Comparison of ENCODE assay signal across 8 cellular contexts in the genomic region with DNA sequence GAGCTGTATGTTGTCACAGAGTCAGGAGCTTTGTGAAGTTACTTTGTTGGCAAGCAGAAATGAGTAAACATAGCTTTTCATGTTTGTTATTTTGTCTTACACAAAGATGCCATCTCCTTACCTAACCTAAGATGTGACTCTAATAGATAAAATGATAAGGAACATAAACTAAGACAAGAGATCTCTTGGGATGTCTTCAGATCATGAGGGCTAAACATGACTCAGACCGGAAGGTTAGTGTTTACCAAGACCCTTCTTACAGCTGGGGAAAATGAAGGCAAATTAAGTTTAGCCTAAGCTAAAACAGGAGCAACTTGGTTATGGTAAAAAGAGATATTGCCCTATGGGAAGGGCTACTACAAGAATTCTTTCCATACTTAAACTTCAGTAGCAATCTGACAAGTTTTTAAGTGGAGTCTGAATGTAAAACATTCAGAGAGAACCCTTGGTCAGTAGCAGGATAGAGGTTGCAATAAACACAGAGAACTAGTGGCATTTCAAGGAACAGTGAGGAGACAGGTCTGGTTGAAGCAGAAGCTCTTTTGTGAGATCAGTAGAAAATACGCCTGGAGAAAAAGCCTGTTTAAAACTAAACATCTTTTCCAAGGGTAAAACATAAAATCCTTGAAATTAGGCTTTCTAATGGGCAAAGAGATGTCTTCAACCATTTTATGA. TPM values are rescaled to one million over a fixed set of nuclear protein-coding genes. Genes with fewer than 3 reads are reported as not detected.
DNase-seq lines count a peak whose midpoint lies in the region; ATAC-seq lines count a peak whose summit lies in the region.

No MANE protein-coding gene starts in this region.

- peak overlapping the region; percentile 65 for H3K4me3 Mint-ChIP-seq in activated naive CD8-positive, alpha-beta T cell

- peak; percentile 58 to 87 for DNase-seq in trophoblast cell
- DNase-seq in NCI-H2107 treated with DMSO at 0.1 percent for 48 hours (lab: John Stamatoyannopoulos, UW; ENCODE audit: unreplicated experiment) = no peak
- DNase-seq in NCI-H187 (lab: John Stamatoyannopoulos, UW) = no peak
- DNase-seq in NAMALWA (ENCODE audit: low spot score) = no peak
- no peak for DNase-seq in DMS 273 (lab: John Stamatoyannopoulos, UW; ENCODE audit: unreplicated experiment)

- H3K23ac ChIP-seq in trophoblast cell (ENCODE audit: low read length) = no peak overlapping the region

- no peaks in the 10 kb centered on the region for H3K9me3 ChIP-seq in trophoblast cell (ENCODE audit: insufficient read depth, low read depth, low read length)

- H2BK120ac ChIP-seq in trophoblast cell (ENCODE audit: insufficient read depth, low read length, poor library complexity) = no peak overlapping the region

- H3K4ac ChIP-seq in trophoblast cell (ENCODE audit: low read depth, low read length) = no peak overlapping the region

- no peak overlapping the region for H4K8ac ChIP-seq in trophoblast cell (ENCODE audit: low read depth, low read length)

- H3K36me3 ChIP-seq in trophoblast cell (ENCODE audit: control insufficient read depth in 1 of 2, insufficient read depth in 2 of 2, low read length in 2 of 2) = no peaks in the 10 kb centered on the region

- no peak overlapping the region for H2BK5ac ChIP-seq in trophoblast cell (ENCODE audit: low read depth, low read length, poor library complexity)

- no peaks in the 10 kb centered on the region for H3K36me3 Mint-ChIP-seq in activated naive CD8-positive, alpha-beta T cell

- no peaks in the 10 kb centered on the region for H3K9me3 Mint-ChIP-seq in activated naive CD8-positive, alpha-beta T cell (ENCODE audit: low read depth)

- H3K4me2 ChIP-seq in trophoblast cell (ENCODE audit: low read length) = no peak overlapping the region

- no peaks in the 10 kb centered on the region for H3K79me2 ChIP-seq in trophoblast cell (ENCODE audit: control insufficient read depth, insufficient read depth, low read length, poor library complexity)

- WGBS in trophoblast cell (ENCODE audit: extremely low coverage, insufficient coverage, insufficient read length) = no CpG with 5 or more reads among the region's 2 CpGs

- no peak overlapping the region for H2AFZ ChIP-seq in trophoblast cell (ENCODE audit: insufficient read depth, low read length, poor library complexity)

- H3K79me1 ChIP-seq in trophoblast cell (ENCODE audit: low read length) = peaks cover 2% of the 10 kb centered on the region

- no peak overlapping the region for H3K9ac ChIP-seq in trophoblast cell (ENCODE audit: low read length)

- no peak overlapping the region for H3K14ac ChIP-seq in trophoblast cell (ENCODE audit: low read length)

- no peak overlapping the region for H3K4me3 ChIP-seq in trophoblast cell (ENCODE audit: low read depth, low read length)

- no peaks in the 10 kb centered on the region for H3K27me3 ChIP-seq in trophoblast cell (ENCODE audit: insufficient read depth, low read length)

- ATAC-seq in GM19023 (IDR thresholded peaks at IDR 0.05; ENCODE audit: unreplicated experiment) (peak; percentile 56), HG03095 (IDR thresholded peaks at IDR 0.05; ENCODE audit: unreplicated experiment) (peak; percentile 35)

- H3K4me1 ChIP-seq in trophoblast cell (ENCODE audit: control insufficient read depth in 1 of 2, insufficient read depth in 2 of 2, low read length in 2 of 2) = no peaks in the 10 kb centered on the region

- no peak overlapping the region for H2AK5ac ChIP-seq in trophoblast cell (ENCODE audit: low read length)

- no peak overlapping the region for H4K12ac ChIP-seq in trophoblast cell (ENCODE audit: low read depth, low read length)

- H3K4me1 Mint-ChIP-seq in activated naive CD8-positive, alpha-beta T cell (ENCODE audit: low read depth) = peaks cover 29% of the 10 kb centered on the region

- no peak overlapping the region for H4K91ac ChIP-seq in trophoblast cell (ENCODE audit: low read depth, low read length)

- H3K18ac ChIP-seq in trophoblast cell (ENCODE audit: low read length) = no peak overlapping the region

- H2BK12ac ChIP-seq in trophoblast cell (ENCODE audit: low read length) = no peak overlapping the region

- H3K27ac Mint-ChIP-seq in activated naive CD8-positive, alpha-beta T cell = peak overlapping the region; percentile 93

- peak overlapping the region; percentile 33 for H3K27ac ChIP-seq in trophoblast cell (ENCODE audit: low read depth, low read length)

- H3K27me3 Mint-ChIP-seq in activated naive CD8-positive, alpha-beta T cell = no peaks in the 10 kb centered on the region

RNA-seq across cellular contexts. Expression of gene SGK1, which starts 29.9 kb away (rescaled TPM):
- 261 and 288 TPM in 2 replicates for polyA plus RNA-seq in trophoblast cell (2013)

Comparison
In these comparisons a context has a peak if more than half of its experiments do, and no peak if none do; other contexts are left out.
1. DNase-seq: peak in trophoblast cell (2 of 2); none in NCI-H2107 treated with DMSO at 0.1 percent for 48 hours (single experiment), NCI-H187 (0 of 2), NAMALWA (single experiment) and DMS 273 (single experiment).